In genomic region chr5:151062405-151063135, GRCh38 we compare ENCODE assay signal across 13 cellular contexts. TPM values are rescaled to one million over a fixed set of nuclear protein-coding genes. Genes with fewer than 3 reads are reported as not detected.
A peak's percentile ranks its signal among the peaks of the same experiment; 100 is the strongest.
DNase-seq lines count a peak whose midpoint lies in the region; ATAC-seq, FAIRE-seq and TF ChIP-seq lines count a peak whose summit lies in the region.
"Had no signal": no experiment of that assay in that cellular context is flagged by ENCODE, and none has a peak within 500 bp of the region (broad histone marks: within the 10 kb centered on the region; RNA-seq: fewer than 3 reads in every experiment).

No MANE protein-coding gene starts in this region.

- H3K27me3 Mint-ChIP-seq in activated naive CD8-positive, alpha-beta T cell, result no peaks in the 10 kb centered on the region
- H3K27me3 Mint-ChIP-seq in activated naive CD8-positive, alpha-beta T cell treated with anti-CD3 and anti-CD28 coated beads for 36 hours, result no peaks in the 10 kb centered on the region
- H3K27me3 Mint-ChIP-seq: naive B cell had no signal

- WGBS in right lobe of liver (ENCODE audit: insufficient coverage, low coverage, low lambda C conversion rate, missing lambda C conversion rate), result 90% methylated on average over 2 of the region's 5 CpGs
- 83 to 99% methylated on average over 4 to 5 of the region's 5 CpGs for WGBS in thyroid gland, 2 donors

- TF ChIP-seq CTCF in right lobe of liver (IDR thresholded peaks at IDR 0.05) (no peak), thyroid gland (IDR thresholded peaks at IDR 0.05) (no peak), BE2C (IDR thresholded peaks at IDR 0.05; ENCODE audit: low read depth, low read length) (no peak)

- H3K27ac Mint-ChIP-seq in activated naive CD8-positive, alpha-beta T cell, result peak overlapping the region; percentile 87
- no peak overlapping the region for H3K27ac Mint-ChIP-seq in activated naive CD8-positive, alpha-beta T cell treated with anti-CD3 and anti-CD28 coated beads for 36 hours

- H3K4me3 Mint-ChIP-seq in activated naive CD8-positive, alpha-beta T cell, result no peak overlapping the region
- no peak overlapping the region for H3K4me3 Mint-ChIP-seq in activated naive CD8-positive, alpha-beta T cell treated with anti-CD3 and anti-CD28 coated beads for 36 hours

- no peaks in the 10 kb centered on the region for H3K9me3 Mint-ChIP-seq in activated naive CD8-positive, alpha-beta T cell (ENCODE audit: low read depth)
- no peaks in the 10 kb centered on the region for H3K9me3 Mint-ChIP-seq in activated naive CD8-positive, alpha-beta T cell treated with anti-CD3 and anti-CD28 coated beads for 36 hours
- H3K9me3 Mint-ChIP-seq: naive B cell had no signal

- H3K36me3 Mint-ChIP-seq in activated naive CD8-positive, alpha-beta T cell, result peaks cover 7% of the 10 kb centered on the region
- peaks cover 42% of the 10 kb centered on the region for H3K36me3 Mint-ChIP-seq in activated naive CD8-positive, alpha-beta T cell treated with anti-CD3 and anti-CD28 coated beads for 36 hours

- intact Hi-C loops in right lobe of liver (cut with DNase I), result no loop called here
- intact Hi-C loops in thyroid gland (cut with DNase I), result loop anchor here (5.0 kb wide), 1 partner anchor 190 kb away; the partner anchor contains the start of gene GM2A

- H3K9me3 ChIP-seq in adipocyte (ENCODE audit: control insufficient read depth, low read length) (no peaks in the 10 kb centered on the region), right lobe of liver (no peaks in the 10 kb centered on the region), thyroid gland (no peaks in the 10 kb centered on the region), BE2C (no peaks in the 10 kb centered on the region)

- H3K27me3 ChIP-seq in adipocyte (replicated peaks; ENCODE audit: control insufficient read depth, insufficient read depth, low read length) (no peaks in the 10 kb centered on the region), right lobe of liver (no peaks in the 10 kb centered on the region), thyroid gland (no peaks in the 10 kb centered on the region), BE2C (no peaks in the 10 kb centered on the region)

- no peak for FAIRE-seq in urothelium cell line (lab: Jason Lieb, UNC)

- ATAC-seq in right lobe of liver (no peak), HG03457 (IDR thresholded peaks at IDR 0.05; ENCODE audit: unreplicated experiment) (no peak)

- H3K4me1 ChIP-seq in adipocyte (ENCODE audit: control insufficient read depth, insufficient read depth, low read length) (peaks cover 56% of the 10 kb centered on the region), right lobe of liver (peaks cover 0 to 51% (median 17%) of the 10 kb centered on the region in 4 donors), thyroid gland (peaks cover 43 to 76% of the 10 kb centered on the region in 2 donors), BE2C (peaks cover 5% of the 10 kb centered on the region)

- no peak for TF ChIP-seq POLR2A in right lobe of liver (IDR thresholded peaks at IDR 0.05)
- TF ChIP-seq POLR2A in thyroid gland (IDR thresholded peaks at IDR 0.05), result no peak

- peaks cover 68% of the 10 kb centered on the region for H3K4me1 Mint-ChIP-seq in activated naive CD8-positive, alpha-beta T cell (ENCODE audit: low read depth)
- peaks cover 67% of the 10 kb centered on the region for H3K4me1 Mint-ChIP-seq in activated naive CD8-positive, alpha-beta T cell treated with anti-CD3 and anti-CD28 coated beads for 36 hours

- peak overlapping the region; percentile 8 for H3K4me3 ChIP-seq in adipocyte (ENCODE audit: low read length)
- H3K4me3 ChIP-seq in right lobe of liver, result no peak overlapping the region
- H3K4me3 ChIP-seq in thyroid gland (replicated peaks in 1 of 3), result no peak overlapping the region
- no peak overlapping the region for H3K4me3 ChIP-seq in BE2C (ENCODE audit: low read depth, low read length)
- H3K4me3 ChIP-seq: skin epidermis had no signal

- H3K27ac ChIP-seq in right lobe of liver (peak overlapping the region in 2 of 3 donors; percentile 21 to 61), thyroid gland (peak overlapping the region in 2 of 3 donors; percentile 67 to 78)

- DNase-seq in activated naive CD8-positive, alpha-beta T cell treated with anti-CD3 and anti-CD28 coated beads for 36 hours, result no peak
- DNase-seq in adipocyte (ENCODE audit: low read depth) (no peak), right lobe of liver (no peak), thyroid gland (no peak), urothelium cell line (ENCODE audit: low spot score) (no peak), BE2C (no peak)
- DNase-seq: activated CD4-positive, alpha-beta T cell treated with anti-CD3 and anti-CD28 coated beads for 1 hour; cortex of kidney; naive B cell; NCI-H1436 had no signal

- H3K9ac ChIP-seq in adipocyte (ENCODE audit: low read length), result peak overlapping the region; percentile 39

- H3K36me3 ChIP-seq in adipocyte (ENCODE audit: control insufficient read depth, insufficient read depth, low read length, severe bottlenecking) (peaks cover 63% of the 10 kb centered on the region), right lobe of liver (peaks cover 0 to 40% (median 16%) of the 10 kb centered on the region in 4 donors), thyroid gland (peaks cover 0 to 8% of the 10 kb centered on the region in 2 donors), BE2C (peaks cover 31% of the 10 kb centered on the region)

RNA-seq across cellular contexts. Expression of gene TNIP1, which starts 18.3 kb away (rescaled TPM):
- 100 to 1,000 TPM; 185 to 189 TPM for total RNA-seq in activated naive CD8-positive, alpha-beta T cell treated with anti-CD3 and anti-CD28 coated beads for 36 hours
- 100 to 1,000 TPM in 1 of 6 experiments, 10 to 100 TPM in 5; 70.1 to 155 (median 79.1) TPM for total RNA-seq in right lobe of liver
- 100 to 1,000 TPM in 1 of 4 donors, 10 to 100 TPM in 3; 74.4 to 115 (median 94.7) TPM for total RNA-seq in thyroid gland
- 47.8 TPM for polyA plus RNA-seq in BE2C (2012; ENCODE audit: insufficient read depth, insufficient read length, low read depth)

RNA-seq across cellular contexts. Expression of gene GPX3, which starts 42.2 kb away (rescaled TPM):
- total RNA-seq in activated naive CD8-positive, alpha-beta T cell treated with anti-CD3 and anti-CD28 coated beads for 36 hours, result not detected
- total RNA-seq in right lobe of liver, result 100 to 1,000 TPM; 192 to 869 (median 343) TPM
- over 10,000 TPM in 1 of 4 donors, 1,000 to 10,000 TPM in 3; 2,730 to 12,549 (median 7,201) TPM for total RNA-seq in thyroid gland
- polyA plus RNA-seq in BE2C (2012; ENCODE audit: insufficient read depth, insufficient read length, low read depth), result 4.4 TPM

Comparison
In these comparisons a context has a peak if more than half of its experiments do, and no peak if none do; other contexts are left out.
1. RNA of gene GPX3, which starts 42.2 kb away (total RNA-seq): 2,730 to 12,549 TPM in thyroid gland and 192 to 869 TPM in right lobe of liver; not detected in activated naive CD8-positive, alpha-beta T cell treated with anti-CD3 and anti-CD28 coated beads for 36 hours; every median in the first group is over 100 times any median in the second.